Comparison of ENCODE assay signal across 7 cellular contexts in genomic region chr11:8959546-8960166, GRCh38. TPM values are rescaled to one million over a fixed set of nuclear protein-coding genes. Genes with fewer than 3 reads are reported as not detected.
DNase-seq lines count a peak whose midpoint lies in the region; ATAC-seq and TF ChIP-seq lines count a peak whose summit lies in the region.

No MANE protein-coding gene starts in this region.

- no peak overlapping the region for H3K4me3 ChIP-seq in HL-60 (replicated peaks; ENCODE audit: insufficient read depth, low read length)
- H3K4me3 ChIP-seq in OCI-LY7 (ENCODE audit: low read depth, low read length, poor library complexity, severe bottlenecking): no peak overlapping the region
- no peak overlapping the region for H3K4me3 ChIP-seq in brain microvascular endothelial cell (ENCODE audit: low read depth, low read length)

- BruUV-seq in OCI-LY7 (replicated peaks; lab: Mats Ljungman, UMichigan): no TSS peak

- peaks cover 25% of the 10 kb centered on the region for H3K36me3 ChIP-seq in OCI-LY7 (ENCODE audit: insufficient read depth, low read length)
- no peaks in the 10 kb centered on the region for H3K36me3 ChIP-seq in brain microvascular endothelial cell (replicated peaks)

- H3K4me2 ChIP-seq in OCI-LY7 (ENCODE audit: low read length): no peak overlapping the region

- H3K4me1 ChIP-seq in OCI-LY7 (ENCODE audit: insufficient read depth, low read length, poor library complexity, severe bottlenecking): peaks cover 17% of the 10 kb centered on the region

- intact Hi-C loops in OCI-LY7 (cut with micrococcal nuclease; ENCODE audit: unreplicated experiment): loop anchor here (1.0 kb wide), 1 partner anchor 45 kb away; no protein-coding TSS in a partner anchor
- intact Hi-C loops in left colon (cut with DNase I, micrococcal nuclease): no loop called here

- TF ChIP-seq CTCF in HL-60 (IDR thresholded peaks at IDR 0.05; ENCODE audit: insufficient read depth, low read length) (peak; percentile 31), OCI-LY7 (conservative IDR thresholded peaks at IDR 0.05; ENCODE audit: low read length) (peak; percentile 86), brain microvascular endothelial cell (IDR thresholded peaks at IDR 0.05; ENCODE audit: low read depth, low read length, missing control alignments) (peak; percentile 64)

- H3K79me2 ChIP-seq in OCI-LY7 (ENCODE audit: insufficient read depth, low read depth, low read length): peaks cover 42% of the 10 kb centered on the region

- H3K27ac ChIP-seq in HL-60 (replicated peaks): no peak overlapping the region
- H3K27ac ChIP-seq in OCI-LY7 (ENCODE audit: low read depth, low read length, poor library complexity, severe bottlenecking): no peak overlapping the region
- no peak overlapping the region for H3K27ac ChIP-seq in brain microvascular endothelial cell

- H3K27me3 ChIP-seq in HL-60 (ENCODE audit: insufficient read depth, poor library complexity, severe bottlenecking) (no peaks in the 10 kb centered on the region), brain microvascular endothelial cell (replicated peaks) (no peaks in the 10 kb centered on the region)

- CTCF ChIA-PET in OCI-LY7 (lab: Charles Lee; ENCODE audit: unreplicated experiment): interaction anchor here (0.6 to 1.9 kb wide), 3 partner anchors 22 to 282 kb away, joined by 3 to 8 read pairs (median 4); no protein-coding TSS in a partner anchor

- 0 out of 2 replicates have a peak, but pooled peaks cover 6% of the 10 kb centered on the region for H4K20me1 ChIP-seq in OCI-LY7 (ENCODE audit: insufficient read depth, low read length)

- peak; percentile 77 for DNase-seq in DMS79 treated with DMSO at 0.1 percent for 48 hours (lab: John Stamatoyannopoulos, UW)
- peak; percentile 47 to 54 for DNase-seq in HL-60 (ENCODE audit: low read depth in 1 of 2, low spot score in 1 of 2)
- DNase-seq in OCI-LY7 (ENCODE audit: low spot score): peak; percentile 73
- DNase-seq in brain microvascular endothelial cell: peak; percentile 73
- DNase-seq in left colon: no peak
- peak; percentile 55 for DNase-seq in superior temporal gyrus (ENCODE audit: extremely low spot score)

- POLR2A ChIA-PET in OCI-LY7 (lab: Charles Lee): interaction anchor here (0.6 to 1.2 kb wide), 11 partner anchors 10 to 472 kb away, joined by 3 to 7 read pairs (median 4); partner anchors contain the start of gene AKIP1

- no peaks in the 10 kb centered on the region for H3K9me2 ChIP-seq in OCI-LY7 (ENCODE audit: insufficient read depth, low read length)

- ATAC-seq in GM19043 (IDR thresholded peaks at IDR 0.05; ENCODE audit: low read depth, unreplicated experiment): peak; percentile 35
- peak; percentile 21 for ATAC-seq in left colon

- no peaks in the 10 kb centered on the region for H3K9me3 ChIP-seq in OCI-LY7 (ENCODE audit: low read length)

- no peak overlapping the region for H2AFZ ChIP-seq in OCI-LY7 (ENCODE audit: low read length)

- in situ Hi-C loops in brain microvascular endothelial cell (cut with HindIII; ENCODE audit: low pct_ligation_motif_present, low sequenced_read_pairs): no loop called here

RNA-seq across cellular contexts. Expression of gene TMEM9B, which starts 4.6 kb away (rescaled TPM):
- 8.5 and 13.4 TPM in 2 replicates for total RNA-seq in OCI-LY7 (2014; rRNA removed; shearing (Covaris generic))
- total RNA-seq in OCI-LY7 (2022) (13.0 and 14.8 TPM in 2 replicates), left colon (10 to 100 TPM; 90.2 to 90.8 TPM)

RNA-seq across cellular contexts. Expression of gene ASCL3, which starts 16.8 kb away (rescaled TPM):
- total RNA-seq in OCI-LY7 (2014; rRNA removed; shearing (Covaris generic)): not detected in 2 replicates
- total RNA-seq in OCI-LY7 (2022) (not detected in 2 replicates), left colon (not detected)

RNA-seq across cellular contexts. Expression of gene C11orf16, which starts 26.9 kb away (rescaled TPM):
- not detected in 2 replicates for total RNA-seq in OCI-LY7 (2014; rRNA removed; shearing (Covaris generic))
- total RNA-seq in OCI-LY7 (2022) (not detected in 2 replicates), left colon (not detected)

RNA-seq across cellular contexts. Expression of gene NRIP3, which starts 44.1 kb away (rescaled TPM):
- not detected in 2 replicates for total RNA-seq in OCI-LY7 (2014; rRNA removed; shearing (Covaris generic))
- total RNA-seq in OCI-LY7 (2022): not detected in 2 replicates
- under 1 TPM; 0.27 to 0.75 TPM for total RNA-seq in left colon

RNA-seq across cellular contexts. Expression of gene AKIP1, which starts 48.7 kb away (rescaled TPM):
- 16.9 and 25.2 TPM in 2 replicates for total RNA-seq in OCI-LY7 (2014; rRNA removed; shearing (Covaris generic))
- total RNA-seq in OCI-LY7 (2022) (28.2 and 28.3 TPM in 2 replicates), left colon (10 to 100 TPM; 12.9 to 15.6 TPM)

Comparison
In these comparisons a context has a peak if more than half of its experiments do, and no peak if none do; other contexts are left out.
1. DNase-seq: peak in DMS79 treated with DMSO at 0.1 percent for 48 hours (single experiment), HL-60 (2 of 2), OCI-LY7 (single experiment), brain microvascular endothelial cell (single experiment) and superior temporal gyrus (single experiment); none in left colon (0 of 2).
2. CTCF ChIP-seq: peak in every context shown above with its lines; median percentile 86 in OCI-LY7; 64 in brain microvascular endothelial cell; 31 in HL-60.
3. RNA of gene TMEM9B, which starts 4.6 kb away (total RNA-seq): 90.2 to 90.8 TPM in left colon; 8.5 to 14.8 TPM in OCI-LY7; every median in the first group is over 4 times any median in the second.